In the genomic region with DNA sequence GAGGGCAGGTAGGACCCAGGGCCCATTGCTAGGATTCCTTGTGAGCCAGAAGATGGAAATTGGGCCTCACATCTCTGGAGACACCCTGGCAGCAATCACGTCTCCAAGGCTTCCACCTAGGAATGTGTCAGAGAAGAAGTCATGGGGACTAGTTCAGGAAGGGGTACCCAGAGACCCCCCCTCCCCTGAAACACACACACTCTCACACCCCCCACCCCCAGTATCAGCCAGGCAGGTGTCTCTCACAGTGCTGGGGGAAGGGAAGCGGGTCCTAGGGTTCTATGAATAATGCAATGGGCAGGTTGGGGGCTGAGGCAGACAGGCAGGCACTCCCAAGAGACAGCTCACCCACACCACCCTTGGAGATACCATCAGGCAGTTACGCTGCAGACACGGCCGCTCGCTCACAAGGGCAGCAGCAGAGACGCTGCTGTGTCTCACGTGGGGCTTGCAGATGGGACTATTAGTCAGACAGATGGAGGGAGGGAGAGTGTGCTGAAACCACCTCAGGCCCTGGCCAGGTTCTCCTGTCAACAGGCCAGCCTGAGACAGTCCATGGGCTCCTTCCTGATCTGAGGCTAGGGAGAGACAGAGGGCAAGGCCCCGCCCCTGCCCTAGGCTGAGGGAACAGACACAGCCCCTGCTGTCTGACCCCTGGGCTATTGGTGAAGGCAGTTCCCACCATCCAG, we compare ENCODE assay signal across 19 cellular contexts.
DNase-seq lines count a peak whose midpoint lies in the region; ATAC-seq and TF ChIP-seq lines count a peak whose summit lies in the region.
"Had no signal": no experiment of that assay in that cellular context is flagged by ENCODE, and none has a peak within 500 bp of the region (broad histone marks: within the 10 kb centered on the region; RNA-seq: fewer than 3 reads in every experiment).

No MANE protein-coding gene starts in this region.

- no peak overlapping the region for H3K27ac ChIP-seq in hepatocyte
- no peak overlapping the region for H3K27ac ChIP-seq in stomach
- no peak overlapping the region for H3K27ac ChIP-seq in sigmoid colon

- no peaks in the 10 kb centered on the region for H3K27me3 Mint-ChIP-seq in activated CD4-positive, alpha-beta T cell treated with anti-CD3 and anti-CD28 coated beads, Interleukin-2, amount 10 ng/mL, durations not matched to agents 24 days and 14 days
- peaks cover 2% of the 10 kb centered on the region for H3K27me3 Mint-ChIP-seq in activated CD4-positive, alpha-beta T cell treated with anti-CD3 and anti-CD28 coated beads for 36 hours
- H3K27me3 Mint-ChIP-seq in CD14-positive monocyte (ENCODE audit: low read depth in 3 of 3) = peaks cover 0 to 5% (median 2%) of the 10 kb centered on the region in 3 donors
- H3K27me3 Mint-ChIP-seq: activated naive CD4-positive, alpha-beta T cell treated with anti-CD3 and anti-CD28 coated beads, Interleukin-2, amount 10 ng/mL, durations not matched to agents 7 days and 5 days; CD4-positive, CD25-positive, alpha-beta regulatory T cell; stimulated activated naive CD8-positive, alpha-beta T cell treated with anti-CD3 and anti-CD28 coated beads, Interleukin-15, Interleukin-2, amounts not matched to agents 100 ng/mL and 50 ng/mL, for 24 hours had no signal

- 64% methylated on average over 9 of the region's 9 CpGs for WGBS in hepatocyte (ENCODE audit: low lambda C conversion rate, missing lambda C conversion rate)
- WGBS in stomach, 5 donors = 78 to 86% (median 84%) methylated on average over 9 of the region's 9 CpGs
- WGBS in sigmoid colon, 2 donors = 81 to 87% methylated on average over 9 of the region's 9 CpGs

- H3K36me3 ChIP-seq in hepatocyte (replicated peaks; ENCODE audit: insufficient read depth, low read depth) (no peaks in the 10 kb centered on the region), stomach (no peaks in the 10 kb centered on the region), sigmoid colon (no peaks in the 10 kb centered on the region)

- H2AFZ ChIP-seq in hepatocyte = no peak overlapping the region

- no peak for ATAC-seq in activated CD4-positive, alpha-beta T cell treated with anti-CD3 and anti-CD28 coated beads for 36 hours

- H3K4me1 Mint-ChIP-seq in activated CD4-positive, alpha-beta T cell treated with anti-CD3 and anti-CD28 coated beads, Interleukin-2, amount 10 ng/mL, durations not matched to agents 24 days and 14 days = no peaks in the 10 kb centered on the region
- H3K4me1 Mint-ChIP-seq in activated CD4-positive, alpha-beta T cell treated with anti-CD3 and anti-CD28 coated beads for 36 hours = no peaks in the 10 kb centered on the region
- no peaks in the 10 kb centered on the region for H3K4me1 Mint-ChIP-seq in CD14-positive monocyte
- H3K4me1 Mint-ChIP-seq: activated naive CD4-positive, alpha-beta T cell treated with anti-CD3 and anti-CD28 coated beads, Interleukin-2, amount 10 ng/mL, durations not matched to agents 7 days and 5 days; CD4-positive, CD25-positive, alpha-beta regulatory T cell; memory B cell; nephron progenitor cell had no signal

- H3K4me2 ChIP-seq in hepatocyte = no peak overlapping the region

- POLR2A ChIA-PET in activated CD4-positive, alpha-beta T cell treated with anti-CD3 and anti-CD28 coated beads for 36 hours (lab: Charles Lee) = no interaction called here

- CTCF ChIA-PET in activated CD4-positive, alpha-beta T cell treated with anti-CD3 and anti-CD28 coated beads for 36 hours (lab: Charles Lee) = no interaction called here

- H3K9me3 ChIP-seq in hepatocyte (ENCODE audit: low read depth) (no peaks in the 10 kb centered on the region), stomach (no peaks in the 10 kb centered on the region), sigmoid colon (no peaks in the 10 kb centered on the region)

- H4K20me1 ChIP-seq in hepatocyte (ENCODE audit: insufficient read depth, poor library complexity, severe bottlenecking) = no peaks in the 10 kb centered on the region

- H3K4me3 Mint-ChIP-seq in activated CD4-positive, alpha-beta T cell treated with anti-CD3 and anti-CD28 coated beads, Interleukin-2, amount 10 ng/mL, durations not matched to agents 24 days and 14 days = no peak overlapping the region
- H3K4me3 Mint-ChIP-seq in activated CD4-positive, alpha-beta T cell treated with anti-CD3 and anti-CD28 coated beads for 36 hours = no peak overlapping the region
- no peak overlapping the region for H3K4me3 Mint-ChIP-seq in CD14-positive monocyte
- H3K4me3 Mint-ChIP-seq: activated naive CD4-positive, alpha-beta T cell treated with anti-CD3 and anti-CD28 coated beads, Interleukin-2, amount 10 ng/mL, durations not matched to agents 7 days and 5 days; CD4-positive, CD25-positive, alpha-beta regulatory T cell; memory B cell; nephron progenitor cell; stimulated activated naive CD8-positive, alpha-beta T cell treated with anti-CD3 and anti-CD28 coated beads, Interleukin-15, Interleukin-2, amounts not matched to agents 100 ng/mL and 50 ng/mL, for 24 hours had no signal

- intact Hi-C loops in activated CD4-positive, alpha-beta T cell treated with anti-CD3 and anti-CD28 coated beads, Interleukin-2, amount 10 ng/mL, durations not matched to agents 24 days and 14 days (cut with micrococcal nuclease) = no loop called here
- intact Hi-C loops in activated CD4-positive, alpha-beta T cell treated with anti-CD3 and anti-CD28 coated beads for 36 hours (cut with DNase I, micrococcal nuclease) = no loop called here
- intact Hi-C loops in stomach (cut with DNase I; ENCODE audit: low total_unique reads) (no loop called here), sigmoid colon (cut with DNase I) (no loop called here), CD14-positive monocyte (cut with micrococcal nuclease) (no loop called here)

- no peaks in the 10 kb centered on the region for H3K9me2 ChIP-seq in hepatocyte (replicated peaks; ENCODE audit: insufficient read depth)

- H3K4me1 ChIP-seq in hepatocyte (ENCODE audit: insufficient read depth) = no peaks in the 10 kb centered on the region
- H3K4me1 ChIP-seq in stomach = no peaks in the 10 kb centered on the region
- no peaks in the 10 kb centered on the region for H3K4me1 ChIP-seq in sigmoid colon

- H3K9me3 Mint-ChIP-seq in activated CD4-positive, alpha-beta T cell treated with anti-CD3 and anti-CD28 coated beads, Interleukin-2, amount 10 ng/mL, durations not matched to agents 24 days and 14 days = peaks cover 4% of the 10 kb centered on the region
- no peaks in the 10 kb centered on the region for H3K9me3 Mint-ChIP-seq in activated CD4-positive, alpha-beta T cell treated with anti-CD3 and anti-CD28 coated beads for 36 hours (ENCODE audit: low read depth)
- peaks cover 0 to 2% (median 0%) of the 10 kb centered on the region in 7 donors for H3K9me3 Mint-ChIP-seq in CD14-positive monocyte
- H3K9me3 Mint-ChIP-seq: activated naive CD4-positive, alpha-beta T cell treated with anti-CD3 and anti-CD28 coated beads, Interleukin-2, amount 10 ng/mL, durations not matched to agents 7 days and 5 days; stimulated activated naive CD8-positive, alpha-beta T cell treated with anti-CD3 and anti-CD28 coated beads, Interleukin-15, Interleukin-2, amounts not matched to agents 100 ng/mL and 50 ng/mL, for 24 hours had no signal

- peak; percentile 32 for DNase-seq in activated CD4-positive, alpha-beta T cell treated with anti-CD3 and anti-CD28 coated beads, Interleukin-2, amount 10 ng/mL, durations not matched to agents 24 days and 14 days
- no peak for DNase-seq in activated CD4-positive, alpha-beta T cell treated with anti-CD3 and anti-CD28 coated beads for 36 hours
- DNase-seq in RPMI7951 (ENCODE audit: low read depth) = peak; percentile 65
- peak; percentile 40 for DNase-seq in hepatocyte (ENCODE audit: low spot score)
- DNase-seq in stomach = peak; percentile 17
- no peak for DNase-seq in sigmoid colon
- DNase-seq in NCI-H2196 (lab: John Stamatoyannopoulos, UW; ENCODE audit: unreplicated experiment) = no peak
- DNase-seq in CD14-positive monocyte (ENCODE audit: low spot score) = no peak
- DNase-seq: activated CD4-positive, alpha-beta T cell treated with anti-CD3 and anti-CD28 coated beads for 4 hours; activated naive CD4-positive, alpha-beta T cell treated with anti-CD3 and anti-CD28 coated beads, Interleukin-2, amount 10 ng/mL, durations not matched to agents 7 days and 5 days; CD4-positive, CD25-positive, alpha-beta regulatory T cell; dermis blood vessel endothelial cell; DMS53; erythroblast; NCI-H2029 treated with DMSO at 0.1 percent for 48 hours; NCI-H748 treated with DMSO at 0.1 percent for 48 hours; nephron progenitor cell had no signal

- H3K27me3 ChIP-seq in hepatocyte (peaks cover 6% of the 10 kb centered on the region), stomach (peaks cover 0 to 13% (median 0%) of the 10 kb centered on the region in 3 donors), sigmoid colon (peaks cover 0 to 6% (median 0%) of the 10 kb centered on the region in 3 donors)

- no peak for TF ChIP-seq POLR2A in stomach (IDR thresholded peaks at IDR 0.05)
- no peak for TF ChIP-seq POLR2A in sigmoid colon (IDR thresholded peaks at IDR 0.05)

- TF ChIP-seq CTCF in hepatocyte (IDR thresholded peaks at IDR 0.05; ENCODE audit: poor library complexity) (no peak), stomach (IDR thresholded peaks at IDR 0.05) (no peak), sigmoid colon (IDR thresholded peaks at IDR 0.05) (no peak), CD14-positive monocyte (IDR thresholded peaks at IDR 0.05) (no peak)

- H3K79me2 ChIP-seq in hepatocyte = no peaks in the 10 kb centered on the region

- no peak for TF ChIP-seq EP300 in stomach (IDR thresholded peaks at IDR 0.05)
- TF ChIP-seq EP300 in sigmoid colon (IDR thresholded peaks at IDR 0.05) = no peak

- H3K36me3 Mint-ChIP-seq in activated CD4-positive, alpha-beta T cell treated with anti-CD3 and anti-CD28 coated beads, Interleukin-2, amount 10 ng/mL, durations not matched to agents 24 days and 14 days (ENCODE audit: low read depth) = no peaks in the 10 kb centered on the region
- H3K36me3 Mint-ChIP-seq in activated CD4-positive, alpha-beta T cell treated with anti-CD3 and anti-CD28 coated beads for 36 hours (ENCODE audit: low read depth) = no peaks in the 10 kb centered on the region
- H3K36me3 Mint-ChIP-seq in CD14-positive monocyte = no peaks in the 10 kb centered on the region
- H3K36me3 Mint-ChIP-seq: activated naive CD4-positive, alpha-beta T cell treated with anti-CD3 and anti-CD28 coated beads, Interleukin-2, amount 10 ng/mL, durations not matched to agents 7 days and 5 days; CD4-positive, CD25-positive, alpha-beta regulatory T cell; memory B cell had no signal

- no peak overlapping the region for H3K27ac Mint-ChIP-seq in activated CD4-positive, alpha-beta T cell treated with anti-CD3 and anti-CD28 coated beads, Interleukin-2, amount 10 ng/mL, durations not matched to agents 24 days and 14 days
- no peak overlapping the region for H3K27ac Mint-ChIP-seq in activated CD4-positive, alpha-beta T cell treated with anti-CD3 and anti-CD28 coated beads for 36 hours
- no peak overlapping the region for H3K27ac Mint-ChIP-seq in CD14-positive monocyte
- H3K27ac Mint-ChIP-seq: activated naive CD4-positive, alpha-beta T cell treated with anti-CD3 and anti-CD28 coated beads, Interleukin-2, amount 10 ng/mL, durations not matched to agents 7 days and 5 days; CD4-positive, CD25-positive, alpha-beta regulatory T cell; memory B cell; nephron progenitor cell; stimulated activated naive CD8-positive, alpha-beta T cell treated with anti-CD3 and anti-CD28 coated beads, Interleukin-15, Interleukin-2, amounts not matched to agents 100 ng/mL and 50 ng/mL, for 24 hours had no signal

- no peak overlapping the region for H3K4me3 ChIP-seq in hepatocyte
- no peak overlapping the region for H3K4me3 ChIP-seq in stomach
- H3K4me3 ChIP-seq in sigmoid colon = no peak overlapping the region

Comparison
In these comparisons a context has a peak if more than half of its experiments do, and no peak if none do; other contexts are left out.
1. DNase-seq: peak in activated CD4-positive, alpha-beta T cell treated with anti-CD3 and anti-CD28 coated beads, Interleukin-2, amount 10 ng/mL, durations not matched to agents 24 days and 14 days (single experiment), RPMI7951 (single experiment), hepatocyte (single experiment) and stomach (single experiment); none in activated CD4-positive, alpha-beta T cell treated with anti-CD3 and anti-CD28 coated beads for 36 hours (single experiment), sigmoid colon (single experiment), NCI-H2196 (single experiment) and CD14-positive monocyte (single experiment).